In the genomic region with DNA sequence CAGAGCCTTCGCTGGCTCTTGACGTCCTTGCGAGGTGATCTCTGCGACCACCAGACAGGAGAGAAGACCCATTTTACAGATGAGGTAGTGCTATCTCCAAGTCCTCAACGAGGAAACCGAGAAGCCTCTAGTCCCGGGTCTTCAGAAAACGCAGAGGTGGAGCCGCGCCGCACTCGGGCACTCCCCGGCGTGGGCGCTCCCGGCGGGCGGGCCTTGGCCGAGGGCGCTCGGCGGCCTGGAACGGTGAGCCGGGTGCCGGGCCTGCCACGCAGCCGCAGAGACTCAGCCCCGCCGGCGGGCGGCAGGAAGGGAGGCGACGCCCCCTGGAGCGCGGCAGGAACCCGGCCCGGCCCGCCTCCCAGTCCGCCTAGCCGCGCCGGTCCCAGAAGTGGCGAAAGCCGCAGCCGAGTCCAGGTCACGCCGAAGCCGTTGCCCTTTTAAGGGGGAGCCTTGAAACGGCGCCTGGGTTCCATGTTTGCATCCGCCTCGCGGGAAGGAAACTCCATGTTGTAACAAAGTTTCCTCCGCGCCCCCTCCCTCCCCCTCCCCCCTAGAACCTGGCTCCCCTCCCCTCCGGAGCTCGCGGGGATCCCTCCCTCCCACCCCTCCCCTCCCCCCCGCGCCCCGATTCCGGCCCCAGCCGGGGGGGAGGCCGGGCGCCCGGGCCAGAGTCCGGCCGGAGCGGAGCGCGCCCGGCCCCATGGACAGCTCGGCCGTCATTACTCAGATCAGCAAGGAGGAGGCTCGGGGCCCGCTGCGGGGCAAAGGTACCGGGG, we compare ENCODE assay signal across 8 cellular contexts. TPM values are rescaled to one million over a fixed set of nuclear protein-coding genes. Genes with fewer than 3 reads are reported as not detected.
DNase-seq lines count a peak whose midpoint lies in the region; ATAC-seq and TF ChIP-seq lines count a peak whose summit lies in the region.

CTDSP1 (plus strand) TSS at position 478 of the 776 bp plus-strand sequence; CDS start at position 701, 223 bp downstream.

- TF ChIP-seq CTCF in HFF-Myc (IDR thresholded peaks at IDR 0.05; ENCODE audit: low read depth, low read length, missing control alignments), result no peak
- no peak for TF ChIP-seq CTCF in NB4 (IDR thresholded peaks at IDR 0.05; ENCODE audit: low read depth, low read length)
- no peak for TF ChIP-seq CTCF in omental fat pad (IDR thresholded peaks at IDR 0.05)

- peak; percentile 98 for DNase-seq in GM03348 (ENCODE audit: low spot score)
- peak; percentile 88 for DNase-seq in HFF-Myc (ENCODE audit: extremely low read depth, low read depth)
- DNase-seq in NB4 (ENCODE audit: low read depth), result peak; percentile 100
- DNase-seq in globus pallidus (ENCODE audit: low spot score), result peak; percentile 92
- peak; percentile 97 for DNase-seq in omental fat pad (ENCODE audit: low spot score)

- H3K36me3 Mint-ChIP-seq in activated naive CD4-positive, alpha-beta T cell treated with anti-CD3 and anti-CD28 coated beads, Interleukin-2, amount 50 U/mL, for 24 hours, result peaks cover 2% of the 10 kb centered on the region

- H3K4me1 Mint-ChIP-seq in activated naive CD4-positive, alpha-beta T cell treated with anti-CD3 and anti-CD28 coated beads, Interleukin-2, amount 50 U/mL, for 24 hours, result peaks cover 52% of the 10 kb centered on the region

- TF ChIP-seq POLR2A in NB4 (IDR thresholded peaks at IDR 0.05; ENCODE audit: extremely low read depth, insufficient read length), result peak; percentile 57

- peak within 1 kb of the TSS; percentile 98 for H3K27ac ChIP-seq in temporal lobe (ENCODE audit: low read depth, low read length)

- H3K9me3 Mint-ChIP-seq in activated naive CD4-positive, alpha-beta T cell treated with anti-CD3 and anti-CD28 coated beads, Interleukin-2, amount 50 U/mL, for 24 hours, result no peaks in the 10 kb centered on the region

- peak; percentile 65 for ATAC-seq in SK-N-SH treated with all-trans-retinoic acid at 6 μM for 48 hours
- peak; percentile 78 for ATAC-seq in omental fat pad (ENCODE audit: low FRiP score)

- H3K27me3 Mint-ChIP-seq in activated naive CD4-positive, alpha-beta T cell treated with anti-CD3 and anti-CD28 coated beads, Interleukin-2, amount 50 U/mL, for 24 hours, result no peaks in the 10 kb centered on the region

- H3K4me3 ChIP-seq in HFF-Myc (replicated peaks; ENCODE audit: low read depth, low read length) (peak within 1 kb of the TSS; percentile 76), NB4 (ENCODE audit: low read depth, low read length) (peak within 1 kb of the TSS; percentile 76)

- peak within 1 kb of the TSS; percentile 81 for H3K27ac Mint-ChIP-seq in activated naive CD4-positive, alpha-beta T cell treated with anti-CD3 and anti-CD28 coated beads, Interleukin-2, amount 50 U/mL, for 24 hours

- H3K4me3 Mint-ChIP-seq in activated naive CD4-positive, alpha-beta T cell treated with anti-CD3 and anti-CD28 coated beads, Interleukin-2, amount 50 U/mL, for 24 hours, result peak within 1 kb of the TSS; percentile 93

TF ChIP-seq in SK-N-SH treated with all-trans-retinoic acid at 6 μM for 48 hours, 23 proteins besides CTCF, POLR2A, EP300 and RAD21:
- TF ChIP-seq PPARA (CRISPR knock-in tag; IDR thresholded peaks at IDR 0.05; ENCODE audit: borderline replicate concordance), result no peak
- TF ChIP-seq TSHZ2 (CRISPR knock-in tag; IDR thresholded peaks at IDR 0.05), result peak; percentile 26; the same call in 1 of the 2 replicates
- TF ChIP-seq ZFP3 (CRISPR knock-in tag; IDR thresholded peaks at IDR 0.05), result no peak; the same call in 1 of the 2 replicates

RNA-seq across cellular contexts. Expression of gene CTDSP1, which starts in this region (rescaled TPM):
- 100 to 1,000 TPM in 2 of 4 donors, 10 to 100 TPM in 2; 77.6 to 147 (median 93.7) TPM for total RNA-seq in omental fat pad
- 8.6 TPM for total RNA-seq in temporal lobe

Comparison
In these comparisons a context has a peak if more than half of its experiments do, and no peak if none do; other contexts are left out.
1. Peak in every context shown above with its lines: DNase-seq, ATAC-seq, H3K4me3 ChIP-seq and H3K27ac ChIP-seq.